Comparison of ENCODE assay signal across 8 cellular contexts in genomic region chr17:80992948-80993624, GRCh38. TPM values are rescaled to one million over a fixed set of nuclear protein-coding genes. Genes with fewer than 3 reads are reported as not detected.
A peak's percentile ranks its signal among the peaks of the same experiment; 100 is the strongest.
DNase-seq lines count a peak whose midpoint lies in the region; ATAC-seq and TF ChIP-seq lines count a peak whose summit lies in the region.

No MANE protein-coding gene starts in this region.

- H3K9me3 ChIP-seq in HUES6 (ENCODE audit: control insufficient read depth, insufficient read depth, low read depth, low read length) = no peaks in the 10 kb centered on the region

- no peak overlapping the region for H3K9ac ChIP-seq in HUES6 (ENCODE audit: low read length)

- no peak overlapping the region for H3K27ac ChIP-seq in HUES6 (ENCODE audit: low read depth, low read length)

- peaks cover 16% of the 10 kb centered on the region for H3K36me3 Mint-ChIP-seq in central memory CD8-positive, alpha-beta T cell (ENCODE audit: insufficient read depth)
- H3K36me3 Mint-ChIP-seq in naive thymus-derived CD8-positive, alpha-beta T cell = peaks cover 0 to 21% (median 5%) of the 10 kb centered on the region in 3 donors

- DNase-seq in BJ (ENCODE audit: low read depth) = no peak
- DNase-seq in central memory CD8-positive, alpha-beta T cell (ENCODE audit: low spot score in 2 of 2) = no peak
- DNase-seq in naive thymus-derived CD8-positive, alpha-beta T cell = no peak
- DNase-seq in NCI-H2227 treated with DMSO at 0.1 percent for 48 hours (lab: John Stamatoyannopoulos, UW) = no peak
- DNase-seq in AG08395 (ENCODE audit: low spot score) = no peak
- DNase-seq in NCI-H2081 treated with DMSO at 0.1 percent for 48 hours (lab: John Stamatoyannopoulos, UW) = no peak

- H3K27me3 Mint-ChIP-seq in central memory CD8-positive, alpha-beta T cell = no peaks in the 10 kb centered on the region
- no peaks in the 10 kb centered on the region for H3K27me3 Mint-ChIP-seq in naive thymus-derived CD8-positive, alpha-beta T cell

- no peak for ATAC-seq in central memory CD8-positive, alpha-beta T cell (replicated peaks; ENCODE audit: extremely low read depth, poor library complexity, severe bottlenecking)
- no peak for ATAC-seq in naive thymus-derived CD8-positive, alpha-beta T cell
- ATAC-seq in HG03095 (IDR thresholded peaks at IDR 0.05; ENCODE audit: unreplicated experiment) = no peak

- H3K4me1 ChIP-seq in HUES6 (ENCODE audit: control insufficient read depth, insufficient read depth, low read length) = peaks cover 13% of the 10 kb centered on the region

- H3K4me3 ChIP-seq in BJ (ENCODE audit: low read depth, low read length) = peak overlapping the region; percentile 82
- peak overlapping the region; percentile 78 for H3K4me3 ChIP-seq in HUES6 (ENCODE audit: low read depth, low read length)

- peak overlapping the region; percentile 59 for H3K27ac Mint-ChIP-seq in central memory CD8-positive, alpha-beta T cell (ENCODE audit: low read depth)
- peak overlapping the region; percentile 7 to 89 (median 78) for H3K27ac Mint-ChIP-seq in naive thymus-derived CD8-positive, alpha-beta T cell

- H3K4me1 Mint-ChIP-seq in central memory CD8-positive, alpha-beta T cell = peaks cover 24% of the 10 kb centered on the region
- peaks cover 12 to 38% (median 26%) of the 10 kb centered on the region in 4 donors for H3K4me1 Mint-ChIP-seq in naive thymus-derived CD8-positive, alpha-beta T cell

- CTCF ChIA-PET in BJ (lab: Yijun Ruan, JAX) = interaction anchor here (0.7 to 2.5 kb wide), 4 partner anchors 12 to 104 kb away, joined by 3 to 11 read pairs (median 4); no protein-coding TSS in a partner anchor

- peaks cover 26% of the 10 kb centered on the region for H3K36me3 ChIP-seq in BJ (ENCODE audit: control insufficient read depth, insufficient read depth, low read length)
- H3K36me3 ChIP-seq in HUES6 (ENCODE audit: control insufficient read depth, insufficient read depth, low read length) = peaks cover 29% of the 10 kb centered on the region

- no peaks in the 10 kb centered on the region for H3K9me3 Mint-ChIP-seq in central memory CD8-positive, alpha-beta T cell
- no peaks in the 10 kb centered on the region for H3K9me3 Mint-ChIP-seq in naive thymus-derived CD8-positive, alpha-beta T cell

- POLR2A ChIA-PET in BJ (lab: Charles Lee) = no interaction called here
- POLR2A ChIA-PET in naive thymus-derived CD8-positive, alpha-beta T cell (lab: Charles Lee) = interaction anchor here (1.6 to 4.6 kb wide), 2 partner anchors 25 to 28 kb away, joined by 3 to 29 read pairs; no protein-coding TSS in a partner anchor

- peak overlapping the region; percentile 74 for H3K4me3 Mint-ChIP-seq in central memory CD8-positive, alpha-beta T cell
- H3K4me3 Mint-ChIP-seq in naive thymus-derived CD8-positive, alpha-beta T cell = peak overlapping the region; percentile 61 to 88 (median 78)

- no peak for TF ChIP-seq CTCF in BJ (IDR thresholded peaks at IDR 0.05; ENCODE audit: insufficient read depth, low read depth, low read length)

- no peaks in the 10 kb centered on the region for H3K27me3 ChIP-seq in BJ (ENCODE audit: control insufficient read depth, insufficient read depth, low read length)
- H3K27me3 ChIP-seq in HUES6 (ENCODE audit: control insufficient read depth, insufficient read depth, low read length) = peaks cover 25% of the 10 kb centered on the region

RNA-seq across cellular contexts. Expression of gene CHMP6, which starts 1.4 kb away (rescaled TPM):
- polyA plus RNA-seq in BJ (2011; rRNA removed) = 27.3 and 30.7 TPM in 2 replicates
- polyA minus RNA-seq in BJ (2011; rRNA and poly(A)+ RNA removed) = 6.0 and 9.1 TPM in 2 replicates
- 10 to 100 TPM; 40.1 to 47.6 TPM for total RNA-seq in naive thymus-derived CD8-positive, alpha-beta T cell
- 10 to 100 TPM; 41.3 to 43.2 (median 41.6) TPM for polyA plus RNA-seq in naive thymus-derived CD8-positive, alpha-beta T cell

RNA-seq across cellular contexts. Expression of gene BAIAP2, which starts 41.9 kb away (rescaled TPM):
- polyA plus RNA-seq in BJ (2011; rRNA removed) = 7.8 and 12.1 TPM in 2 replicates
- 8.5 and 13.1 TPM in 2 replicates for polyA minus RNA-seq in BJ (2011; rRNA and poly(A)+ RNA removed)
- total RNA-seq in naive thymus-derived CD8-positive, alpha-beta T cell = 10 to 100 TPM in 1 of 2 experiments, 1 to 10 TPM in 1; 7.4 to 11.7 TPM
- 1 to 10 TPM; 2.2 to 6.9 (median 2.6) TPM for polyA plus RNA-seq in naive thymus-derived CD8-positive, alpha-beta T cell
